Comparison of ENCODE assay signal across 1 cellular context in genomic region chr10:102112210-102112817, GRCh38.
A peak's percentile ranks its signal among the peaks of the same experiment; 100 is the strongest.
TF ChIP-seq lines count a peak whose summit lies in the region.

No MANE protein-coding gene starts in this region.

TF ChIP-seq in K562, 482 proteins besides CTCF, POLR2A, EP300 and RAD21 (continued from another document and continues in another):
- peak; percentile 59 for TF ChIP-seq ETS1 (conservative IDR thresholded peaks at IDR 0.05; ENCODE audit: control insufficient read depth, low read depth, low read length)
- no peak for TF ChIP-seq IFI16 (CRISPR knock-in tag; IDR thresholded peaks at IDR 0.05)
- TF ChIP-seq PHF21A (IDR thresholded peaks at IDR 0.05; ENCODE audit: borderline replicate concordance, low read depth), result no peak
- no peak for TF ChIP-seq ZNF830 (CRISPR knock-in tag; IDR thresholded peaks at IDR 0.05)
- no peak for TF ChIP-seq ZNF511 (CRISPR knock-in tag; IDR thresholded peaks at IDR 0.05)
- no peak for TF ChIP-seq PHF20 (IDR thresholded peaks at IDR 0.05; ENCODE audit: partially characterized antibody)
- TF ChIP-seq RUNX1 (IDR thresholded peaks at IDR 0.05; ENCODE audit: low read depth), result no peak
- TF ChIP-seq MYC (IDR thresholded peaks at IDR 0.05; ENCODE audit: low read depth, low read length), result no peak
- no peak for TF ChIP-seq MYC (CRISPR knock-in tag; IDR thresholded peaks at IDR 0.05; ENCODE audit: borderline replicate concordance, low read depth)
- TF ChIP-seq NCOA2 (IDR thresholded peaks at IDR 0.05; ENCODE audit: partially characterized antibody in 2 of 2), result no peak
- no peak for TF ChIP-seq SIX5 (IDR thresholded peaks at IDR 0.05; ENCODE audit: borderline replicate concordance in 1 of 2, insufficient read depth in 1 of 2, low read depth in 1 of 2, low read length in 2 of 2)
- TF ChIP-seq ZNF668 (CRISPR knock-in tag; IDR thresholded peaks at IDR 0.05), result no peak
- no peak for TF ChIP-seq ATF4 (CRISPR knock-in tag; IDR thresholded peaks at IDR 0.05)
- TF ChIP-seq DNMT1 (IDR thresholded peaks at IDR 0.05), result no peak
- peak; percentile 90 for TF ChIP-seq DPF2 (IDR thresholded peaks at IDR 0.05)
- TF ChIP-seq BRD9 (IDR thresholded peaks at IDR 0.05; ENCODE audit: low read depth, partially characterized antibody), result peak; percentile 60
- no peak for TF ChIP-seq OTX1 (CRISPR knock-in tag; IDR thresholded peaks at IDR 0.05)
- peak; percentile 90 for TF ChIP-seq CBFA2T2 (conservative IDR thresholded peaks at IDR 0.05)
- no peak for TF ChIP-seq TOE1 (IDR thresholded peaks at IDR 0.05; ENCODE audit: borderline replicate concordance)
- TF ChIP-seq TOE1 (CRISPR knock-in tag; IDR thresholded peaks at IDR 0.05; ENCODE audit: borderline replicate concordance, low read depth), result no peak
- peak; percentile 68 for TF ChIP-seq ZNF740 (CRISPR knock-in tag; IDR thresholded peaks at IDR 0.05)
- TF ChIP-seq ZNF740 (tag; IDR thresholded peaks at IDR 0.05), result peak in 1 of 2 experiments; percentile 45; a peak in 1 of 4 replicates
- TF ChIP-seq ZNF79 (CRISPR knock-in tag; IDR thresholded peaks at IDR 0.05; ENCODE audit: low read depth), result no peak
- no peak for TF ChIP-seq SNRNP70 (optimal IDR thresholded peaks at IDR 0.05; ENCODE audit: low read depth, low read length)
- TF ChIP-seq CCNT2 (IDR thresholded peaks at IDR 0.05; ENCODE audit: borderline replicate concordance, extremely low read depth, insufficient read length, low read depth, low read length), result peak; percentile 70
- no peak; a peak in 1 of 4 replicates for TF ChIP-seq ETV6 (IDR thresholded peaks at IDR 0.05; ENCODE audit: borderline replicate concordance in 1 of 2, low read depth in 2 of 2, low read length in 1 of 2)
- no peak for TF ChIP-seq ETV6 (CRISPR knock-in tag; IDR thresholded peaks at IDR 0.05; ENCODE audit: borderline replicate concordance)
- no peak for TF ChIP-seq ETV1 (tag; conservative IDR thresholded peaks at IDR 0.05; ENCODE audit: low read depth)
- TF ChIP-seq HBP1 (CRISPR knock-in tag; IDR thresholded peaks at IDR 0.05), result no peak
- TF ChIP-seq ATF7 (IDR thresholded peaks at IDR 0.05), result peak; percentile 37; the same call in 1 of the 2 replicates
- TF ChIP-seq MTF1 (CRISPR knock-in tag; IDR thresholded peaks at IDR 0.05; ENCODE audit: borderline replicate concordance), result no peak
- TF ChIP-seq CEBPB (tag; IDR thresholded peaks at IDR 0.05), result no peak
- no peak for TF ChIP-seq RREB1 (CRISPR knock-in tag; IDR thresholded peaks at IDR 0.05)
- TF ChIP-seq ZNF583 (CRISPR knock-in tag; IDR thresholded peaks at IDR 0.05), result no peak
- peak; percentile 58; the same call in 1 of the 2 replicates for TF ChIP-seq MTA3 (IDR thresholded peaks at IDR 0.05; ENCODE audit: borderline replicate concordance)
- TF ChIP-seq SMARCA4 (IDR thresholded peaks at IDR 0.05), result peak; percentile 77
- no peak for TF ChIP-seq AFF1 (IDR thresholded peaks at IDR 0.05; ENCODE audit: low read depth in 1 of 2, partially characterized antibody in 2 of 2)
- no peak for TF ChIP-seq YBX1 (IDR thresholded peaks at IDR 0.05)
- TF ChIP-seq ZNF77 (CRISPR knock-in tag; IDR thresholded peaks at IDR 0.05), result no peak
- no peak for TF ChIP-seq ELF2 (CRISPR knock-in tag; IDR thresholded peaks at IDR 0.05)
- TF ChIP-seq CBX3 (IDR thresholded peaks at IDR 0.05; ENCODE audit: borderline replicate concordance in 1 of 2, low read length in 2 of 2), result peak in 1 of 2 experiments; percentile 57; a peak in 1 of 3 replicates
- TF ChIP-seq RBM25 (IDR thresholded peaks at IDR 0.05; ENCODE audit: low read depth, low read length, severe bottlenecking), result peak; percentile 97
- no peak for TF ChIP-seq BRF1 (IDR thresholded peaks at IDR 0.05; ENCODE audit: borderline replicate concordance, extremely low read depth, insufficient read length)
- TF ChIP-seq, protein P1, sequence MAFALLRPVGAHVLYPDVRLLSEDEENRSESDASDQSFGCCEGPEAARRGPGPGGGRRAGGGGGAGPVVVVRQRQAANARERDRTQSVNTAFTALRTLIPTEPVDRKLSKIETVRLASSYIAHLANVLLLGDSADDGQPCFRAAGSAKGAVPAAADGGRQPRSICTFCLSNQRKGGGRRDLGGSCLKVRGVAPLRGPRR (CRISPR knock-in tag; IDR thresholded peaks at IDR 0.05), result no peak
- TF ChIP-seq SRSF3 (IDR thresholded peaks at IDR 0.05; ENCODE audit: insufficient read depth, low read length), result no peak
- no peak for TF ChIP-seq IRF2 (CRISPR knock-in tag; IDR thresholded peaks at IDR 0.05)
- TF ChIP-seq, protein P2, sequence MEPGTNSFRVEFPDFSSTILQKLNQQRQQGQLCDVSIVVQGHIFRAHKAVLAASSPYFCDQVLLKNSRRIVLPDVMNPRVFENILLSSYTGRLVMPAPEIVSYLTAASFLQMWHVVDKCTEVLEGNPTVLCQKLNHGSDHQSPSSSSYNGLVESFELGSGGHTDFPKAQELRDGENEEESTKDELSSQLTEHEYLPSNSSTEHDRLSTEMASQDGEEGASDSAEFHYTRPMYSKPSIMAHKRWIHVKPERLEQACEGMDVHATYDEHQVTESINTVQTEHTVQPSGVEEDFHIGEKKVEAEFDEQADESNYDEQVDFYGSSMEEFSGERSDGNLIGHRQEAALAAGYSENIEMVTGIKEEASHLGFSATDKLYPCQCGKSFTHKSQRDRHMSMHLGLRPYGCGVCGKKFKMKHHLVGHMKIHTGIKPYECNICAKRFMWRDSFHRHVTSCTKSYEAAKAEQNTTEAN (CRISPR knock-in tag; IDR thresholded peaks at IDR 0.05), result no peak
- TF ChIP-seq MBD2 (IDR thresholded peaks at IDR 0.05; ENCODE audit: borderline replicate concordance, low read depth), result peak; percentile 45; the same call in 1 of the 2 replicates
- TF ChIP-seq POLR3G (IDR thresholded peaks at IDR 0.05; ENCODE audit: extremely low read depth, insufficient read length, insufficient replicate concordance), result no peak
- TF ChIP-seq SUPT5H (IDR thresholded peaks at IDR 0.05), result peak; percentile 71
- TF ChIP-seq FOXJ2 (tag; IDR thresholded peaks at IDR 0.05), result no peak
- TF ChIP-seq POLR2B (IDR thresholded peaks at IDR 0.05; ENCODE audit: low read depth, partially characterized antibody), result peak; percentile 55
